In genomic region chr12:110602085-110602814, GRCh38 we compare ENCODE assay signal across 8 cellular contexts. TPM values are rescaled to one million over a fixed set of nuclear protein-coding genes. Genes with fewer than 3 reads are reported as not detected.
DNase-seq lines count a peak whose midpoint lies in the region; ATAC-seq and TF ChIP-seq lines count a peak whose summit lies in the region.
"Not testable (repeated sequence)": the region's sequence is repeated elsewhere in the genome, so short reads cannot be mapped to it uniquely, and the experiment has no call there.

No MANE protein-coding gene starts in this region.

- not testable (repeated sequence) for H3K4me1 Mint-ChIP-seq in T-helper 17 cell, mesothelial cell of epicardium
- H3K4me1 Mint-ChIP-seq in activated naive CD8-positive, alpha-beta T cell treated with anti-CD3 and anti-CD28 coated beads, Interleukin-2, amount 50 U/mL, for 24 hours = peaks cover 21% of the 10 kb centered on the region
- H3K4me1 Mint-ChIP-seq in stimulated activated naive CD8-positive, alpha-beta T cell treated with anti-CD3 and anti-CD28 coated beads, Interleukin-15, Interleukin-2, amounts not matched to agents 100 ng/mL and 50 ng/mL, for 24 hours (ENCODE audit: low read depth) = peaks cover 22% of the 10 kb centered on the region

- H3K9me3 Mint-ChIP-seq in activated naive CD8-positive, alpha-beta T cell treated with anti-CD3 and anti-CD28 coated beads, Interleukin-2, amount 50 U/mL, for 24 hours; mesothelial cell of epicardium; stimulated activated naive CD8-positive, alpha-beta T cell treated with anti-CD3 and anti-CD28 coated beads, Interleukin-15, Interleukin-2, amounts not matched to agents 100 ng/mL and 50 ng/mL, for 24 hours: not testable (repeated sequence)

- DNase-seq in D341Med (ENCODE audit: low spot score) (peak; percentile 75), HL-60 (ENCODE audit: low read depth in 1 of 2, low spot score in 1 of 2) (peak in 1 of 2 experiments; percentile 60), NCI-H2227 (lab: John Stamatoyannopoulos, UW; ENCODE audit: unreplicated experiment) (peak; percentile 70), T-helper 17 cell (peak in 2 of 3 donors; percentile 14 to 19), fibroblast of pulmonary artery (ENCODE audit: low read depth) (peak; percentile 66)
- DNase-seq in activated naive CD8-positive, alpha-beta T cell treated with anti-CD3 and anti-CD28 coated beads, Interleukin-2, amount 50 U/mL, for 24 hours = peak; percentile 39
- DNase-seq in mesothelial cell of epicardium (ENCODE audit: low spot score in 2 of 2, unreplicated experiment in 2 of 2) = not testable (repeated sequence)

- not testable (repeated sequence) for H3K27me3 ChIP-seq in HL-60 (ENCODE audit: insufficient read depth, poor library complexity, severe bottlenecking)

- not testable (repeated sequence) for H3K9me3 ChIP-seq in T-helper 17 cell (ENCODE audit: control insufficient read depth, low read length, poor library complexity, severe bottlenecking)

- H3K27ac ChIP-seq in HL-60 (replicated peaks) = not testable (repeated sequence)

- H3K4me3 ChIP-seq in HL-60 (replicated peaks; ENCODE audit: insufficient read depth, low read length); fibroblast of pulmonary artery (replicated peaks; ENCODE audit: low read depth, low read length): not testable (repeated sequence)

- not testable (repeated sequence) for H3K4me3 Mint-ChIP-seq in T-helper 17 cell; activated naive CD8-positive, alpha-beta T cell treated with anti-CD3 and anti-CD28 coated beads, Interleukin-2, amount 50 U/mL, for 24 hours; mesothelial cell of epicardium; stimulated activated naive CD8-positive, alpha-beta T cell treated with anti-CD3 and anti-CD28 coated beads, Interleukin-15, Interleukin-2, amounts not matched to agents 100 ng/mL and 50 ng/mL, for 24 hours

- not testable (repeated sequence) for H3K27me3 Mint-ChIP-seq in T-helper 17 cell; activated naive CD8-positive, alpha-beta T cell treated with anti-CD3 and anti-CD28 coated beads, Interleukin-2, amount 50 U/mL, for 24 hours; mesothelial cell of epicardium (ENCODE audit: low read depth); stimulated activated naive CD8-positive, alpha-beta T cell treated with anti-CD3 and anti-CD28 coated beads, Interleukin-15, Interleukin-2, amounts not matched to agents 100 ng/mL and 50 ng/mL, for 24 hours

- ATAC-seq in T-helper 17 cell = peak; percentile 84
- ATAC-seq in activated naive CD8-positive, alpha-beta T cell treated with anti-CD3 and anti-CD28 coated beads, Interleukin-2, amount 50 U/mL, for 24 hours = peak; percentile 78

- H3K36me3 Mint-ChIP-seq in T-helper 17 cell (ENCODE audit: low read depth); activated naive CD8-positive, alpha-beta T cell treated with anti-CD3 and anti-CD28 coated beads, Interleukin-2, amount 50 U/mL, for 24 hours (ENCODE audit: low read depth); mesothelial cell of epicardium; stimulated activated naive CD8-positive, alpha-beta T cell treated with anti-CD3 and anti-CD28 coated beads, Interleukin-15, Interleukin-2, amounts not matched to agents 100 ng/mL and 50 ng/mL, for 24 hours (ENCODE audit: low read depth): not testable (repeated sequence)

- TF ChIP-seq CTCF in HL-60 (IDR thresholded peaks at IDR 0.05; ENCODE audit: insufficient read depth, low read length) (peak; percentile 49), fibroblast of pulmonary artery (IDR thresholded peaks at IDR 0.05; ENCODE audit: low read length, missing control alignments) (peak; percentile 72), mesothelial cell of epicardium (IDR thresholded peaks at IDR 0.05; ENCODE audit: unreplicated experiment) (peak; percentile 47)

- H3K27ac Mint-ChIP-seq in T-helper 17 cell; activated naive CD8-positive, alpha-beta T cell treated with anti-CD3 and anti-CD28 coated beads, Interleukin-2, amount 50 U/mL, for 24 hours; mesothelial cell of epicardium: not testable (repeated sequence)
- peak overlapping the region; percentile 49 for H3K27ac Mint-ChIP-seq in stimulated activated naive CD8-positive, alpha-beta T cell treated with anti-CD3 and anti-CD28 coated beads, Interleukin-15, Interleukin-2, amounts not matched to agents 100 ng/mL and 50 ng/mL, for 24 hours

RNA-seq across cellular contexts. Expression of gene TCTN1, which starts 11.7 kb away (rescaled TPM):
- total RNA-seq in T-helper 17 cell (1 to 10 TPM; 5.0 to 8.5 TPM), mesothelial cell of epicardium (57.7 to 64.5 TPM (median 63.4 TPM) in 3 replicates)

RNA-seq across cellular contexts. Expression of gene PPTC7, which starts 19.1 kb away (rescaled TPM):
- total RNA-seq in T-helper 17 cell = 10 to 100 TPM; 45.5 to 49.4 TPM
- total RNA-seq in mesothelial cell of epicardium = 14.2 to 15.3 TPM (median 14.5 TPM) in 3 replicates
